12 cellular contexts compared by ENCODE assay signal in genomic region chr1:228163776-228164534, GRCh38. TPM values are rescaled to one million over a fixed set of nuclear protein-coding genes. Genes with fewer than 3 reads are reported as not detected.
DNase-seq lines count a peak whose midpoint lies in the region; ATAC-seq and TF ChIP-seq lines count a peak whose summit lies in the region.
"Had no signal": no experiment of that assay in that cellular context is flagged by ENCODE, and none has a peak within 500 bp of the region (broad histone marks: within the 10 kb centered on the region; RNA-seq: fewer than 3 reads in every experiment).

No MANE protein-coding gene starts in this region.

- no peaks in the 10 kb centered on the region for H3K27me3 ChIP-seq in CD4-positive, CD25-positive, alpha-beta regulatory T cell (ENCODE audit: control insufficient read depth, insufficient read depth, low read length)
- H3K27me3 ChIP-seq in esophagus squamous epithelium (peaks cover 0 to 13% (median under 1%) of the 10 kb centered on the region in 4 donors), neutrophil (peaks cover 41% of the 10 kb centered on the region), A673 (replicated peaks; ENCODE audit: insufficient read depth, low read depth, low read length, poor library complexity) (peaks cover 9% of the 10 kb centered on the region)

- peaks cover 5% of the 10 kb centered on the region for H3K27me3 Mint-ChIP-seq in CD4-positive, CD25-positive, alpha-beta regulatory T cell

- POLR2A ChIA-PET in A673 (lab: Charles Lee; ENCODE audit: low non-redundant PET) = no interaction called here

- TF ChIP-seq CTCF in esophagus squamous epithelium (IDR thresholded peaks at IDR 0.05) (no peak), neutrophil (IDR thresholded peaks at IDR 0.05) (no peak), A673 (conservative IDR thresholded peaks at IDR 0.05; ENCODE audit: low read depth, low read length) (no peak)

- TF ChIP-seq POLR2A in Raji (IDR thresholded peaks at IDR 0.05; ENCODE audit: insufficient read depth, low read depth, low read length) (0 out of 2 replicates have a peak, but pooled peaks have one; percentile 15), esophagus squamous epithelium (IDR thresholded peaks at IDR 0.05) (no peak)

- no peak for ATAC-seq in CD4-positive, CD25-positive, alpha-beta regulatory T cell (ENCODE audit: low read depth in 2 of 2)
- ATAC-seq in HG03097 (IDR thresholded peaks at IDR 0.05; ENCODE audit: low FRiP score, unreplicated experiment) = no peak

- peaks cover 5% of the 10 kb centered on the region for H3K36me3 ChIP-seq in CD4-positive, CD25-positive, alpha-beta regulatory T cell (ENCODE audit: control insufficient read depth, insufficient read depth, low read length)
- H3K36me3 ChIP-seq in esophagus squamous epithelium = no peaks in the 10 kb centered on the region
- H3K36me3 ChIP-seq in neutrophil = no peaks in the 10 kb centered on the region
- no peaks in the 10 kb centered on the region for H3K36me3 ChIP-seq in A673 (ENCODE audit: insufficient read depth, low read length, poor library complexity, severe bottlenecking)

- WGBS in esophagus squamous epithelium, 2 donors = 90 to 91% methylated on average over 2 to 11 of the region's 11 CpGs

- no TSS peak for BruUV-seq in A673 (replicated peaks; lab: Mats Ljungman, UMichigan)

- H3K36me3 Mint-ChIP-seq in CD4-positive, CD25-positive, alpha-beta regulatory T cell = no peaks in the 10 kb centered on the region

- peaks cover 26% of the 10 kb centered on the region for H3K4me1 ChIP-seq in CD4-positive, CD25-positive, alpha-beta regulatory T cell (ENCODE audit: control insufficient read depth, insufficient read depth, low read length, poor library complexity, severe bottlenecking)
- H3K4me1 ChIP-seq in esophagus squamous epithelium (peaks cover 38 to 74% (median 48%) of the 10 kb centered on the region in 3 donors), neutrophil (ENCODE audit: control insufficient read depth in 1 of 2, insufficient read depth in 1 of 2, low read depth in 1 of 2, low read length in 1 of 2) (peaks cover 15 to 18% of the 10 kb centered on the region in 2 experiments), A673 (ENCODE audit: insufficient read depth, low read length, poor library complexity, severe bottlenecking) (peaks cover 11% of the 10 kb centered on the region)

- peak overlapping the region; percentile 98 for H3K27ac ChIP-seq in CD4-positive, CD25-positive, alpha-beta regulatory T cell (ENCODE audit: insufficient read depth, low read length, poor library complexity, severe bottlenecking)
- H3K27ac ChIP-seq in esophagus squamous epithelium (peak overlapping the region; percentile 78 to 100 (median 100)), neutrophil (peak overlapping the region; percentile 100), A673 (ENCODE audit: low read depth, low read length, poor library complexity, severe bottlenecking) (no peak overlapping the region)
- H3K27ac ChIP-seq: SK-N-MC had no signal

- peaks cover 0 to 53% (median 24%) of the 10 kb centered on the region in 4 donors for H3K4me1 Mint-ChIP-seq in CD4-positive, CD25-positive, alpha-beta regulatory T cell

- DNase-seq in CD4-positive, CD25-positive, alpha-beta regulatory T cell = no peak
- DNase-seq in esophagus squamous epithelium (lab: John Stamatoyannopoulos, UW) (no peak), H4 (ENCODE audit: low spot score) (no peak), A673 (ENCODE audit: low spot score) (no peak), GF-D8 (lab: John Stamatoyannopoulos, UW) (no peak)
- DNase-seq: GM23248; NCI-H1694; stimulated activated CD4-positive, alpha-beta T cell treated with anti-CD3 and anti-CD28 coated beads, Interleukin-4, amount 100 ng/mL, for 4 hours had no signal

- H3K4me3 Mint-ChIP-seq in CD4-positive, CD25-positive, alpha-beta regulatory T cell = peak overlapping the region in 3 of 4 donors; percentile 69 to 93 (median 74)

- CTCF ChIA-PET in A673 (lab: Charles Lee) = no interaction called here

- peak overlapping the region; percentile 74 to 98 (median 97) for H3K27ac Mint-ChIP-seq in CD4-positive, CD25-positive, alpha-beta regulatory T cell

- no peaks in the 10 kb centered on the region for H3K9me3 Mint-ChIP-seq in CD4-positive, CD25-positive, alpha-beta regulatory T cell

- no peaks in the 10 kb centered on the region for H3K9me3 ChIP-seq in CD4-positive, CD25-positive, alpha-beta regulatory T cell (ENCODE audit: control insufficient read depth in 2 of 2, low read length in 2 of 2)
- H3K9me3 ChIP-seq in esophagus squamous epithelium (no peaks in the 10 kb centered on the region), neutrophil (no peaks in the 10 kb centered on the region), A673 (ENCODE audit: low read depth, low read length, poor library complexity, severe bottlenecking) (no peaks in the 10 kb centered on the region)

- intact Hi-C loops in esophagus squamous epithelium (cut with DNase I) (loop anchor here (10.0 kb wide), 1 partner anchor 59 kb away; the partner anchor contains the start of genes C1orf35 and MRPL55), A673 (cut with micrococcal nuclease; ENCODE audit: unreplicated experiment) (no loop called here)

- no peak overlapping the region for H3K4me3 ChIP-seq in CD4-positive, CD25-positive, alpha-beta regulatory T cell (ENCODE audit: low read depth, low read length)
- H3K4me3 ChIP-seq in esophagus squamous epithelium (no peak overlapping the region), neutrophil (ENCODE audit: low read depth in 1 of 2, low read length in 1 of 2) (no peak overlapping the region), A673 (ENCODE audit: low read depth, low read length, poor library complexity, severe bottlenecking) (no peak overlapping the region)

RNA-seq across cellular contexts. Expression of gene IBA57, which starts 1.6 kb away (rescaled TPM):
- total RNA-seq in CD4-positive, CD25-positive, alpha-beta regulatory T cell = 17.0 TPM
- polyA plus RNA-seq in CD4-positive, CD25-positive, alpha-beta regulatory T cell = 1 to 10 TPM; 2.0 to 5.5 (median 4.0) TPM
- total RNA-seq in esophagus squamous epithelium = 1 to 10 TPM; 4.8 to 9.1 (median 5.7) TPM
- 0.74 and 1.8 TPM in 2 replicates for total RNA-seq in H4 (2014; rRNA removed; shearing (Covaris generic))
- total RNA-seq in A673 (2021) = 10.6 and 12.1 TPM in 2 replicates

RNA-seq across cellular contexts. Expression of gene GJC2, which starts 14.2 kb away (rescaled TPM):
- 2.8 TPM for total RNA-seq in CD4-positive, CD25-positive, alpha-beta regulatory T cell
- polyA plus RNA-seq in CD4-positive, CD25-positive, alpha-beta regulatory T cell = not detected
- total RNA-seq in esophagus squamous epithelium = 1 to 10 TPM in 1 of 4 donors, under 1 TPM in 3; 0.48 to 2.7 (median 0.66) TPM
- 0.06 TPM in 1 of 2 replicates, not detected in the other for total RNA-seq in H4 (2014; rRNA removed; shearing (Covaris generic))
- total RNA-seq in A673 (2021) = 0.97 and 1.3 TPM in 2 replicates

RNA-seq across cellular contexts. Expression of gene GUK1, which starts 23.9 kb away (rescaled TPM):
- 270 TPM for total RNA-seq in CD4-positive, CD25-positive, alpha-beta regulatory T cell
- polyA plus RNA-seq in CD4-positive, CD25-positive, alpha-beta regulatory T cell = 100 to 1,000 TPM; 329 to 413 (median 371) TPM
- total RNA-seq in esophagus squamous epithelium = 100 to 1,000 TPM; 279 to 320 (median 302) TPM
- 185 and 196 TPM in 2 replicates for total RNA-seq in H4 (2014; rRNA removed; shearing (Covaris generic))
- 128 and 130 TPM in 2 replicates for total RNA-seq in A673 (2021)

RNA-seq across cellular contexts. Expression of gene OBSCN, which starts 43.9 kb away (rescaled TPM):
- total RNA-seq in CD4-positive, CD25-positive, alpha-beta regulatory T cell = 57.1 TPM
- 1 to 10 TPM in 3 of 4 donors, under 1 TPM in 1; 0.13 to 1.2 (median 1.1) TPM for polyA plus RNA-seq in CD4-positive, CD25-positive, alpha-beta regulatory T cell
- total RNA-seq in esophagus squamous epithelium = 10 to 100 TPM in 2 of 4 donors, 1 to 10 TPM in 2; 4.0 to 53.2 (median 13.8) TPM
- 1.1 and 2.4 TPM in 2 replicates for total RNA-seq in H4 (2014; rRNA removed; shearing (Covaris generic))
- total RNA-seq in A673 (2021) = 37.7 and 41.2 TPM in 2 replicates

RNA-seq across cellular contexts. Expression of gene MRPL55, which starts 54.9 kb away (rescaled TPM):
- 62.5 TPM for total RNA-seq in CD4-positive, CD25-positive, alpha-beta regulatory T cell
- 100 to 1,000 TPM; 126 to 163 (median 143) TPM for polyA plus RNA-seq in CD4-positive, CD25-positive, alpha-beta regulatory T cell
- total RNA-seq in esophagus squamous epithelium (10 to 100 TPM; 33.8 to 62.2 (median 51.2) TPM), A673 (2021) (60.4 and 70.8 TPM in 2 replicates)
- total RNA-seq in H4 (2014; rRNA removed; shearing (Covaris generic)) = 85.3 and 97.7 TPM in 2 replicates
